In genomic region chr13:99985243-99985874, GRCh38 we compare ENCODE assay signal across 14 cellular contexts. TPM values are rescaled to one million over a fixed set of nuclear protein-coding genes. Genes with fewer than 3 reads are reported as not detected.
A peak's percentile ranks its signal among the peaks of the same experiment; 100 is the strongest.
DNase-seq lines count a peak whose midpoint lies in the region; ATAC-seq and TF ChIP-seq lines count a peak whose summit lies in the region.
"Had no signal": no experiment of that assay in that cellular context is flagged by ENCODE, and none has a peak within 500 bp of the region (broad histone marks: within the 10 kb centered on the region; RNA-seq: fewer than 3 reads in every experiment).

No MANE protein-coding gene starts in this region.

- ATAC-seq in omental fat pad (ENCODE audit: low FRiP score) (no peak), GM21515 (IDR thresholded peaks at IDR 0.05; ENCODE audit: unreplicated experiment) (no peak)

- DNase-seq in DMS53 (lab: John Stamatoyannopoulos, UW) = peak; percentile 5
- DNase-seq in DMS53 treated with DMSO at 0.1 percent for 48 hours (lab: John Stamatoyannopoulos, UW; ENCODE audit: unreplicated experiment) = no peak
- peak in 1 of 2 experiments; percentile 65 for DNase-seq in HAP-1 (ENCODE audit: low spot score in 2 of 2)
- no peak for DNase-seq in astrocyte of the cerebellum (ENCODE audit: low read depth)
- no peak for DNase-seq in Ammon's horn (ENCODE audit: low spot score)
- DNase-seq in omental fat pad (ENCODE audit: low spot score) = no peak
- DNase-seq: HFFc6, naive B cell had no signal

- in situ Hi-C loops in HAP-1 (cut with MboI; ENCODE audit: low sequenced_read_pairs) = loop anchor here (10.0 kb wide), 1 partner anchor 249 kb away; no protein-coding TSS in a partner anchor
- in situ Hi-C loops in astrocyte of the cerebellum (cut with HindIII; ENCODE audit: low sequenced_read_pairs) = loop anchor here (10.0 to 25.0 kb wide), 2 partner anchors 252 to 529 kb away; no protein-coding TSS in a partner anchor

- H3K9me3 ChIP-seq in HAP-1 = no peaks in the 10 kb centered on the region
- H3K9me3 ChIP-seq in iPS-20b (ENCODE audit: insufficient read depth, low read depth, low read length) = no peaks in the 10 kb centered on the region; the same call in 1 of the 2 replicates

- no peaks in the 10 kb centered on the region for H3K36me3 ChIP-seq in HAP-1 (replicated peaks)
- H3K36me3 ChIP-seq in iPS-20b (ENCODE audit: insufficient read depth, low read depth, low read length) = peaks cover 46% of the 10 kb centered on the region

- H3K4me3 ChIP-seq in HAP-1 = peak overlapping the region; percentile 47
- H3K4me3 ChIP-seq in astrocyte of the cerebellum (ENCODE audit: low read depth, low read length) = peak overlapping the region; percentile 94
- H3K4me3 ChIP-seq in iPS-20b (ENCODE audit: low read length) = peak overlapping the region; percentile 97
- H3K4me3 ChIP-seq: smooth muscle cell had no signal

- peaks cover 13% of the 10 kb centered on the region for H3K4me1 ChIP-seq in HAP-1
- H3K4me1 ChIP-seq in iPS-20b (ENCODE audit: insufficient read depth, low read length) = peaks cover 29% of the 10 kb centered on the region; the same call in 1 of the 2 replicates

- H3K9ac ChIP-seq in iPS-20b (ENCODE audit: low read depth, low read length) = peak overlapping the region; percentile 98; the same call in 1 of the 2 replicates

- H3K27ac ChIP-seq in iPS-20b (ENCODE audit: low read length) = no peak overlapping the region
- H3K27ac ChIP-seq: 22Rv1 had no signal

- H3K27me3 ChIP-seq in HAP-1 (ENCODE audit: low read depth) = peaks cover 24% of the 10 kb centered on the region
- peaks cover 69% of the 10 kb centered on the region for H3K27me3 ChIP-seq in iPS-20b (ENCODE audit: insufficient read depth, low read length)

- no peak for TF ChIP-seq CTCF in astrocyte of the cerebellum (IDR thresholded peaks at IDR 0.05; ENCODE audit: low read depth, low read length, missing control alignments)
- no peak for TF ChIP-seq CTCF in omental fat pad (IDR thresholded peaks at IDR 0.05)

RNA-seq across cellular contexts. Expression of gene ZIC2, which starts 3.8 kb away (rescaled TPM):
- not detected for total RNA-seq in omental fat pad
- total RNA-seq: cardiac septum, fibroblast of lung, smooth muscle cell had no signal

RNA-seq across cellular contexts. Expression of gene ZIC5, which starts 13.8 kb away (rescaled TPM):
- total RNA-seq in omental fat pad = not detected
- total RNA-seq: fibroblast of lung, HFFc6, smooth muscle cell had no signal

Comparison
In these comparisons a context has a peak if more than half of its experiments do, and no peak if none do; other contexts are left out.
1. H3K4me3 ChIP-seq: peak in every context shown above with its lines; median percentile 97 in iPS-20b; 94 in astrocyte of the cerebellum; 47 in HAP-1.